In the genomic region with DNA sequence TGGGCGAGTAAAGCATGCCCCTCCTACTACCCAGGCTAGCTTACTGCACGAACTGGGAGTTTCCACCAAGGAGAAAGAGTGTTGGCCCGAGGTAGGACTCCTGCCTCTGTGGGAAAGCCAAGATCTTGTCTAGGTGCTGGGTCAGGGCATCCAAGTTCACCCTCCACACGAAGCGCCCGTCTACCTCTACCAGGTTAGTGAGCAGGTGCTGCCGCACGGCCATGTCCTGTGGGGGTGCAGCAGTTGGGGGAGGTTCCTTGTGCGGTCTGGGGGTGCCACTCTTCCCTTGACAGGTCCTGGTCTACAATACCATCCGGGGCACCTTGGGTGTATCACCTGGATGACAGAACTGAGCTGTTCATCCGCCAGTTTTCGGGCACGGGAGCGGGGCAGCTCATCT, we compare ENCODE assay signal across 17 cellular contexts. TPM values are rescaled to one million over a fixed set of nuclear protein-coding genes. Genes with fewer than 3 reads are reported as not detected.
DNase-seq lines count a peak whose midpoint lies in the region; ATAC-seq and TF ChIP-seq lines count a peak whose summit lies in the region.
"Had no signal": no experiment of that assay in that cellular context is flagged by ENCODE, and none has a peak within 500 bp of the region (broad histone marks: within the 10 kb centered on the region; RNA-seq: fewer than 3 reads in every experiment).

No MANE protein-coding gene starts in this region.

- peaks cover 48% of the 10 kb centered on the region for H3K79me2 ChIP-seq in PC-9 (ENCODE audit: low read depth)

- peaks cover 15% of the 10 kb centered on the region; the same call in 1 of the 2 replicates for H3K36me3 ChIP-seq in PC-9 (ENCODE audit: low read depth)

- BruUV-seq in PC-9 (replicated peaks; lab: Mats Ljungman, UMichigan), result no TSS peak

- H4K20me1 ChIP-seq in PC-9 (ENCODE audit: insufficient read depth), result peaks cover 6% of the 10 kb centered on the region; the same call in 1 of the 2 replicates

- TF ChIP-seq CTCF in PC-9 (conservative IDR thresholded peaks at IDR 0.05) (no peak), glutamatergic neuron (IDR thresholded peaks at IDR 0.05; ENCODE audit: partially characterized antibody, unreplicated experiment) (no peak), progenitor cell of endocrine pancreas (IDR thresholded peaks at IDR 0.05; ENCODE audit: unreplicated experiment) (no peak)

- H3K4me2 ChIP-seq in PC-9, result peak overlapping the region; percentile 97

- no peak for DNase-seq in activated CD4-positive, alpha-beta T cell treated with anti-CD3 and anti-CD28 coated beads for 36 hours
- DNase-seq in activated CD4-positive, alpha-beta T cell treated with anti-CD3 and anti-CD28 coated beads for 1 hour, result no peak
- DNase-seq in PC-9 (no peak), glutamatergic neuron (no peak), progenitor cell of endocrine pancreas (ENCODE audit: low spot score, unreplicated experiment) (no peak), NCI-H345 (lab: John Stamatoyannopoulos, UW) (no peak), medulla oblongata (ENCODE audit: extremely low spot score) (no peak), DMS53 (lab: John Stamatoyannopoulos, UW) (no peak)
- DNase-seq: cortex of kidney; MG63; NCI-H2029 treated with DMSO at 0.1 percent for 48 hours; NCI-H524 treated with DMSO at 0.1 percent for 48 hours; stimulated activated CD4-positive, alpha-beta T cell treated with anti-CD3 and anti-CD28 coated beads, Interleukin-15, amount 100 ng/mL, for 24 hours; SW 1271 had no signal

- peaks cover 6% of the 10 kb centered on the region for H3K36me3 Mint-ChIP-seq in activated CD4-positive, alpha-beta T cell treated with anti-CD3 and anti-CD28 coated beads for 36 hours (ENCODE audit: low read depth)
- H3K36me3 Mint-ChIP-seq in glutamatergic neuron (ENCODE audit: unreplicated experiment) (no peaks in the 10 kb centered on the region), progenitor cell of endocrine pancreas (ENCODE audit: insufficient read depth) (peaks cover 7% of the 10 kb centered on the region)

- peaks cover 57% of the 10 kb centered on the region for H3F3A ChIP-seq in PC-9 (ENCODE audit: insufficient read depth, low read depth)

- no peak overlapping the region for H2AFZ ChIP-seq in PC-9

- intact Hi-C loops in activated CD4-positive, alpha-beta T cell treated with anti-CD3 and anti-CD28 coated beads for 36 hours (cut with DNase I, micrococcal nuclease), result loop anchor here in 1 of 2 experiments (5.0 to 10.0 kb wide), 2 partner anchors 438 to 910 kb away; partner anchors contain the start of genes EIF4H and TYW1B
- intact Hi-C loops in PC-9 (cut with micrococcal nuclease; ENCODE audit: unreplicated experiment), result loop anchor here (10.0 kb wide), 1 partner anchor 238 kb away; no protein-coding TSS in a partner anchor

- H3K27me3 Mint-ChIP-seq in activated CD4-positive, alpha-beta T cell treated with anti-CD3 and anti-CD28 coated beads for 36 hours, result no peaks in the 10 kb centered on the region
- H3K27me3 Mint-ChIP-seq in glutamatergic neuron (ENCODE audit: unreplicated experiment), result peaks cover 6% of the 10 kb centered on the region
- H3K27me3 Mint-ChIP-seq in progenitor cell of endocrine pancreas, result no peaks in the 10 kb centered on the region

- peak overlapping the region; percentile 96; the same call in 1 of the 2 replicates for H3K4me3 ChIP-seq in PC-9
- H3K4me3 ChIP-seq: MG63 had no signal

- H3K4me3 Mint-ChIP-seq in activated CD4-positive, alpha-beta T cell treated with anti-CD3 and anti-CD28 coated beads for 36 hours, result peak overlapping the region; percentile 17
- H3K4me3 Mint-ChIP-seq in glutamatergic neuron (ENCODE audit: unreplicated experiment), result peak overlapping the region; percentile 90
- peak overlapping the region; percentile 91 for H3K4me3 Mint-ChIP-seq in progenitor cell of endocrine pancreas (ENCODE audit: low read depth)

- H3K27ac Mint-ChIP-seq in activated CD4-positive, alpha-beta T cell treated with anti-CD3 and anti-CD28 coated beads for 36 hours, result no peak overlapping the region
- no peak overlapping the region for H3K27ac Mint-ChIP-seq in glutamatergic neuron (ENCODE audit: unreplicated experiment)
- H3K27ac Mint-ChIP-seq in progenitor cell of endocrine pancreas, result no peak overlapping the region
- H3K27ac Mint-ChIP-seq: activated T-cell treated with anti-CD3 and anti-CD28 coated beads, Interleukin-2, amount 50 U/mL, for 72 hours had no signal

- POLR2A ChIA-PET in activated CD4-positive, alpha-beta T cell treated with anti-CD3 and anti-CD28 coated beads for 36 hours (lab: Charles Lee), result no interaction called here
- POLR2A ChIA-PET in PC-9 (lab: Charles Lee; ENCODE audit: unreplicated experiment), result interaction anchor here (0.5 kb wide), 1 partner anchor 96 kb away, joined by 6 read pairs; no protein-coding TSS in a partner anchor

- peak overlapping the region; percentile 88; the same call in 1 of the 2 replicates for H3K27ac ChIP-seq in PC-9
- H3K27ac ChIP-seq: ascending aorta had no signal

- ATAC-seq in activated CD4-positive, alpha-beta T cell treated with anti-CD3 and anti-CD28 coated beads for 36 hours, result no peak
- ATAC-seq: activated T-cell treated with anti-CD3 and anti-CD28 coated beads, Interleukin-2, amount 50 U/mL, for 72 hours had no signal

- no peaks in the 10 kb centered on the region for H3K9me3 ChIP-seq in PC-9 (ENCODE audit: insufficient read depth, low read depth)
- H3K9me3 ChIP-seq: ascending aorta, MG63 had no signal

- no peaks in the 10 kb centered on the region for H3K9me3 Mint-ChIP-seq in activated CD4-positive, alpha-beta T cell treated with anti-CD3 and anti-CD28 coated beads for 36 hours (ENCODE audit: low read depth)
- H3K9me3 Mint-ChIP-seq in glutamatergic neuron (ENCODE audit: unreplicated experiment) (peaks cover 5% of the 10 kb centered on the region), progenitor cell of endocrine pancreas (ENCODE audit: low read depth) (no peaks in the 10 kb centered on the region)
- H3K9me3 Mint-ChIP-seq: activated T-cell treated with anti-CD3 and anti-CD28 coated beads, Interleukin-2, amount 50 U/mL, for 72 hours had no signal

- H3K27me3 ChIP-seq in PC-9 (ENCODE audit: insufficient read depth, low read depth), result no peaks in the 10 kb centered on the region
- H3K27me3 ChIP-seq: ascending aorta, MG63 had no signal

- H3K9me2 ChIP-seq in PC-9 (ENCODE audit: insufficient read depth), result no peaks in the 10 kb centered on the region

- CTCF ChIA-PET in activated CD4-positive, alpha-beta T cell treated with anti-CD3 and anti-CD28 coated beads for 36 hours (lab: Charles Lee), result interaction anchor here (0.6 to 2.5 kb wide), 2 partner anchors 11 to 130 kb away, joined by 3 to 14 read pairs; no protein-coding TSS in a partner anchor
- CTCF ChIA-PET in PC-9 (lab: Charles Lee), result no interaction called here

- H3K4me1 Mint-ChIP-seq in activated CD4-positive, alpha-beta T cell treated with anti-CD3 and anti-CD28 coated beads for 36 hours, result peaks cover 19% of the 10 kb centered on the region
- H3K4me1 Mint-ChIP-seq in glutamatergic neuron (ENCODE audit: low read depth, unreplicated experiment), result peaks cover 4% of the 10 kb centered on the region
- H3K4me1 Mint-ChIP-seq in progenitor cell of endocrine pancreas (ENCODE audit: low read depth), result peaks cover 16% of the 10 kb centered on the region

- peaks cover 55% of the 10 kb centered on the region for H3K4me1 ChIP-seq in PC-9 (replicated peaks; ENCODE audit: insufficient read depth)

RNA-seq across cellular contexts. Expression of gene ABHD11, which starts 1.7 kb away (rescaled TPM):
- total RNA-seq in activated CD4-positive, alpha-beta T cell treated with anti-CD3 and anti-CD28 coated beads for 36 hours, result 10 to 100 TPM; 14.4 to 17.8 TPM
- total RNA-seq in PC-9 (2021) (74.4 and 92.6 TPM in 2 replicates), glutamatergic neuron (ENCODE audit: unreplicated experiment) (13.9 TPM), progenitor cell of endocrine pancreas (62.9 and 69.7 TPM in 2 replicates)

RNA-seq across cellular contexts. Expression of gene STX1A, which starts 17.4 kb away (rescaled TPM):
- 10 to 100 TPM; 16.6 to 16.8 TPM for total RNA-seq in activated CD4-positive, alpha-beta T cell treated with anti-CD3 and anti-CD28 coated beads for 36 hours
- 39.1 and 40.5 TPM in 2 replicates for total RNA-seq in PC-9 (2021)
- 119 TPM for total RNA-seq in glutamatergic neuron (ENCODE audit: unreplicated experiment)
- 40.9 and 46.6 TPM in 2 replicates for total RNA-seq in progenitor cell of endocrine pancreas

RNA-seq across cellular contexts. Expression of gene CLDN3, which starts 33.2 kb away (rescaled TPM):
- total RNA-seq in activated CD4-positive, alpha-beta T cell treated with anti-CD3 and anti-CD28 coated beads for 36 hours, result not detected
- 31.3 and 45.2 TPM in 2 replicates for total RNA-seq in PC-9 (2021)
- total RNA-seq in glutamatergic neuron (ENCODE audit: unreplicated experiment), result not detected
- 49.0 and 49.9 TPM in 2 replicates for total RNA-seq in progenitor cell of endocrine pancreas
- total RNA-seq: activated T-cell treated with anti-CD3 and anti-CD28 coated beads, Interleukin-2, amount 50 U/mL, for 72 hours; ascending aorta; mononuclear cell had no signal

RNA-seq across cellular contexts. Expression of gene BUD23, which starts 53.5 kb away (rescaled TPM):
- 10 to 100 TPM; 71.4 to 95.5 TPM for total RNA-seq in activated CD4-positive, alpha-beta T cell treated with anti-CD3 and anti-CD28 coated beads for 36 hours
- total RNA-seq in PC-9 (2021) (122 and 158 TPM in 2 replicates), glutamatergic neuron (ENCODE audit: unreplicated experiment) (42.6 TPM), progenitor cell of endocrine pancreas (57.9 and 58.8 TPM in 2 replicates)

RNA-seq across cellular contexts. Expression of gene DNAJC30, which starts 53.6 kb away (rescaled TPM):
- 1 to 10 TPM; 6.9 to 7.8 TPM for total RNA-seq in activated CD4-positive, alpha-beta T cell treated with anti-CD3 and anti-CD28 coated beads for 36 hours
- total RNA-seq in PC-9 (2021) (8.0 and 9.5 TPM in 2 replicates), glutamatergic neuron (ENCODE audit: unreplicated experiment) (8.4 TPM), progenitor cell of endocrine pancreas (10.4 and 11.1 TPM in 2 replicates)

Comparison
In these comparisons a context has a peak if more than half of its experiments do, and no peak if none do; other contexts are left out.
1. H3K4me3 Mint-ChIP-seq: peak in every context shown above with its lines; median percentile 91 in progenitor cell of endocrine pancreas; 90 in glutamatergic neuron; 17 in activated CD4-positive, alpha-beta T cell treated with anti-CD3 and anti-CD28 coated beads for 36 hours.
2. RNA of gene CLDN3, which starts 33.2 kb away (total RNA-seq): 49.0 to 49.9 TPM in progenitor cell of endocrine pancreas and 31.3 to 45.2 TPM in PC-9; not detected in activated CD4-positive, alpha-beta T cell treated with anti-CD3 and anti-CD28 coated beads for 36 hours and not detected in glutamatergic neuron (single experiment); every median in the first group is over 10 times any median in the second.